In genomic region chr11:73158356-73159051, GRCh38 we compare ENCODE assay signal across 9 cellular contexts. TPM values are rescaled to one million over a fixed set of nuclear protein-coding genes. Genes with fewer than 3 reads are reported as not detected.
A peak's percentile ranks its signal among the peaks of the same experiment; 100 is the strongest.
DNase-seq lines count a peak whose midpoint lies in the region; ATAC-seq and TF ChIP-seq lines count a peak whose summit lies in the region.
"Had no signal": no experiment of that assay in that cellular context is flagged by ENCODE, and none has a peak within 500 bp of the region (broad histone marks: within the 10 kb centered on the region; RNA-seq: fewer than 3 reads in every experiment).

No MANE protein-coding gene starts in this region.

- TF ChIP-seq CTCF in AG04450 (IDR thresholded peaks at IDR 0.05; ENCODE audit: low read depth, low read length) (no peak), KMS-11 (conservative IDR thresholded peaks at IDR 0.05; ENCODE audit: low read depth, low read length) (no peak)

- ATAC-seq in HG03139 (IDR thresholded peaks at IDR 0.05; ENCODE audit: unreplicated experiment) (no peak), HG03095 (IDR thresholded peaks at IDR 0.05; ENCODE audit: unreplicated experiment) (no peak)

- H4K20me1 ChIP-seq in KMS-11 (ENCODE audit: insufficient read depth): no peaks in the 10 kb centered on the region

- no peak overlapping the region for H3K4me3 ChIP-seq in AG04450 (ENCODE audit: low read depth, low read length)
- no peak overlapping the region for H3K4me3 ChIP-seq in KMS-11 (IDR thresholded peaks at IDR 0.05; ENCODE audit: insufficient read depth, low read depth, low read length)

- H3K27ac ChIP-seq in AG04450 (ENCODE audit: low read depth, low read length) (peak overlapping the region; percentile 94), KMS-11 (no peak overlapping the region)

- H3K9ac ChIP-seq in KMS-11: no peak overlapping the region

- H3K27me3 ChIP-seq in AG04450 (ENCODE audit: control insufficient read depth, insufficient read depth, low read length) (no peaks in the 10 kb centered on the region), KMS-11 (ENCODE audit: insufficient read depth, low read depth) (no peaks in the 10 kb centered on the region)

- H3K4me2 ChIP-seq in KMS-11: peak overlapping the region; percentile 85; the same call in 1 of the 2 replicates

- no peak overlapping the region for H2AFZ ChIP-seq in KMS-11 (ENCODE audit: low read depth)

- H3K4me1 ChIP-seq in KMS-11 (ENCODE audit: low read depth, poor library complexity, severe bottlenecking): peaks cover 65% of the 10 kb centered on the region

- H3K79me2 ChIP-seq in KMS-11 (ENCODE audit: insufficient read depth, low read depth): no peaks in the 10 kb centered on the region

- CTCF ChIA-PET in AG04450 (lab: Charles Lee): interaction anchor here (0.8 to 2.1 kb wide), 7 partner anchors 9 to 326 kb away, joined by 3 to 33 read pairs (median 4); partner anchors contain the start of gene FCHSD2

- peaks cover 4% of the 10 kb centered on the region; the same call in 1 of the 2 replicates for H3K9me3 ChIP-seq in AG04450 (ENCODE audit: control insufficient read depth, insufficient read depth, low read length)

- DNase-seq in AG04450 (ENCODE audit: low read depth, low spot score): peak; percentile 60
- peak; percentile 56 for DNase-seq in dedifferentiated amniotic fluid mesenchymal stem cell (ENCODE audit: extremely low spot score)
- peak; percentile 71 for DNase-seq in mesenteric fat pad (ENCODE audit: low spot score)
- no peak for DNase-seq in COLO668 (lab: John Stamatoyannopoulos, UW; ENCODE audit: unreplicated experiment)
- no peak for DNase-seq in NCI-H2171 (lab: John Stamatoyannopoulos, UW)
- DNase-seq: activated CD4-positive, alpha-beta T cell treated with anti-CD3 and anti-CD28 coated beads for 1 hour had no signal

- no peaks in the 10 kb centered on the region for H3K36me3 ChIP-seq in KMS-11 (ENCODE audit: insufficient read depth)

- POLR2A ChIA-PET in AG04450 (lab: Yijun Ruan, JAX): interaction anchor here (1.0 to 3.3 kb wide), 2 partner anchors 15 to 17 kb away, joined by 3 to 45 read pairs; partner anchors contain the start of gene FCHSD2

RNA-seq across cellular contexts. Expression of gene FCHSD2, which starts 16.4 kb away (rescaled TPM):
- polyA plus RNA-seq in AG04450 (2011; rRNA removed): 21.2 and 24.7 TPM in 2 replicates
- 18.0 and 18.3 TPM in 2 replicates for polyA minus RNA-seq in AG04450 (2011; rRNA and poly(A)+ RNA removed)
- total RNA-seq in mesenteric fat pad: 54.9 TPM

RNA-seq across cellular contexts. Expression of gene P2RY2, which starts 59.6 kb away (rescaled TPM):
- not detected in 2 replicates for polyA plus RNA-seq in AG04450 (2011; rRNA removed)
- polyA minus RNA-seq in AG04450 (2011; rRNA and poly(A)+ RNA removed): not detected in 2 replicates
- total RNA-seq in mesenteric fat pad: 1.4 TPM

Comparison
In these comparisons a context has a peak if more than half of its experiments do, and no peak if none do; other contexts are left out.
1. DNase-seq: peak in AG04450 (single experiment), dedifferentiated amniotic fluid mesenchymal stem cell (single experiment) and mesenteric fat pad (single experiment); none in COLO668 (single experiment) and NCI-H2171 (single experiment).